Comparison of ENCODE assay signal across 1 cellular context in genomic region chr7:157372300-157373232, GRCh38.
TF ChIP-seq lines count a peak whose summit lies in the region.

No MANE protein-coding gene starts in this region.

TF ChIP-seq in GM23338, 12 proteins besides CTCF, POLR2A, EP300 and RAD21 (continued from another document):
- TF ChIP-seq ZNF462 (CRISPR knock-in tag; IDR thresholded peaks at IDR 0.05) (no peak), ETS1 (IDR thresholded peaks at IDR 0.05) (no peak), EZH2 (IDR thresholded peaks at IDR 0.05; ENCODE audit: low read depth, unreplicated experiment) (no peak)
